ENCODE assay signal across 8 cellular contexts in the genomic region with DNA sequence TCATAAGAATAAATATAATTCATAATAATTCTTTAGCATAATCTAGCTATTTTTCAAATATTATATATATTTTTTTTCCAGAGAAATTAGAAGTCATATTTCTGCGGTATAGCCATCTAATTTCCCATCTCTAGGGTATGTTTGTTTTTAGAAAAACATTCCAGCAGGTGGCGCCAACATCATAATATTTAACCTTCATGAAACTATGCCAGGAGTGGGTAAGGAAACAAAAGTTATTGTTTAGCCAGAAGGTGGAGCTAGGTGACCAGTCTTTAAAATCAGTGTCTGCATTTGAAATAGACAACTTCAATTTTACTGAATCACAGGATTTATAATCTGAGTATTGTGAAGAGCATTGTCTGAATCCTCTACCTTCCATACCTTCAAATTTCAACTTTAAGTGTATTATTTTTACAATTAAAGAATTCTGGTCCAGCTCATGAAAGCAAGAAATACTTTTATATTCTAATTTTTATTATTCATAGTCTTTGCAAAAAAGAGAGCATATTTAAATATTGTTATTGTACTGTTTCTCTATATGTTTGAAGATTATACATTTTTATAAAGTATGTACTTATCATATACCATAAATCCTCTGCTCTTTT. TPM values are rescaled to one million over a fixed set of nuclear protein-coding genes. Genes with fewer than 3 reads are reported as not detected.
DNase-seq lines count a peak whose midpoint lies in the region; TF ChIP-seq lines count a peak whose summit lies in the region.

No MANE protein-coding gene starts in this region.

- no peak overlapping the region for H2BK5ac ChIP-seq in neuronal stem cell (ENCODE audit: low read length)

- no peak overlapping the region for H2BK12ac ChIP-seq in neuronal stem cell (ENCODE audit: low read length)

- H3K27ac ChIP-seq in Karpas-422 (ENCODE audit: low read length): no peak overlapping the region
- H3K27ac ChIP-seq in neuronal stem cell (replicated peaks; ENCODE audit: low read length): no peak overlapping the region
- H3K27ac ChIP-seq in transverse colon: no peak overlapping the region

- no CpG with 5 or more reads among the region's 2 CpGs for WGBS in neuronal stem cell (ENCODE audit: extremely low coverage in 2 of 2, insufficient read length in 2 of 2, insufficient replicate concordance in 1 of 2), 2 donors
- WGBS in transverse colon (ENCODE audit: low coverage in 1 of 2), 2 donors: 0 to 3% methylated on average over 2 of the region's 2 CpGs

- in situ Hi-C loops in transverse colon (cut with MboI; ENCODE audit: low pct_ligation_motif_present in 1 of 4, low pct_unique_long_range_greater_than_20kb in 1 of 4, low sequenced_read_pairs in 3 of 4): no loop called here

- H2AK5ac ChIP-seq in neuronal stem cell (ENCODE audit: low read depth, low read length): no peak overlapping the region

- TF ChIP-seq EP300 in transverse colon (IDR thresholded peaks at IDR 0.05; ENCODE audit: low read depth): no peak

- DNase-seq in GM03348 (ENCODE audit: low spot score) (peak; percentile 66), H4 (ENCODE audit: low spot score) (peak; percentile 91), Karpas-422 (peak; percentile 92), OCI-M1 (lab: John Stamatoyannopoulos, UW) (peak; percentile 92), activated T-cell treated with anti-CD3 and anti-CD28 coated beads for 24 hours (ENCODE audit: low read depth) (peak; percentile 51), fibroblast of gingiva (ENCODE audit: low read depth) (peak; percentile 69), neuronal stem cell (ENCODE audit: low spot score) (peak; percentile 74), transverse colon (peak; percentile 72)

- H3K4me2 ChIP-seq in Karpas-422 (ENCODE audit: low read depth, low read length, poor library complexity, severe bottlenecking): no peak overlapping the region
- no peak overlapping the region for H3K4me2 ChIP-seq in neuronal stem cell (ENCODE audit: insufficient read depth, low read length, poor library complexity, severe bottlenecking)

- H3K9ac ChIP-seq in Karpas-422 (ENCODE audit: low read length) (no peak overlapping the region), neuronal stem cell (ENCODE audit: low read depth, low read length, poor library complexity) (no peak overlapping the region)

- H3K4me1 ChIP-seq in Karpas-422 (ENCODE audit: low read length) (no peaks in the 10 kb centered on the region), neuronal stem cell (ENCODE audit: control insufficient read depth in 2 of 2, insufficient read depth in 1 of 2, low read depth in 1 of 2, low read length in 2 of 2) (no peaks in the 10 kb centered on the region), transverse colon (peaks cover 0 to 25% (median 3%) of the 10 kb centered on the region in 4 donors)

- intact Hi-C loops in transverse colon (cut with DNase I; ENCODE audit: low total_unique reads): no loop called here

- H4K20me1 ChIP-seq in Karpas-422 (ENCODE audit: insufficient read depth, low read depth, low read length): no peaks in the 10 kb centered on the region

- H3K27me3 ChIP-seq in Karpas-422 (ENCODE audit: low read length) (no peaks in the 10 kb centered on the region), neuronal stem cell (ENCODE audit: control insufficient read depth in 3 of 3, insufficient read depth in 3 of 3, low read depth in 1 of 3, low read length in 3 of 3) (no peaks in the 10 kb centered on the region), transverse colon (no peaks in the 10 kb centered on the region)

- no peak overlapping the region for H4K8ac ChIP-seq in neuronal stem cell (ENCODE audit: low read depth, low read length)

- H2AFZ ChIP-seq in Karpas-422 (ENCODE audit: low read length) (no peak overlapping the region), neuronal stem cell (ENCODE audit: low read length) (no peak overlapping the region)

- H3K36me3 ChIP-seq in Karpas-422 (ENCODE audit: insufficient read depth, low read length) (no peaks in the 10 kb centered on the region), neuronal stem cell (replicated peaks in 1 of 2; ENCODE audit: control insufficient read depth in 2 of 2, insufficient read depth in 2 of 2, low read length in 2 of 2) (no peaks in the 10 kb centered on the region), transverse colon (no peaks in the 10 kb centered on the region)

- no peak overlapping the region for H3K14ac ChIP-seq in neuronal stem cell (ENCODE audit: low read length)

- H2BK15ac ChIP-seq in neuronal stem cell (ENCODE audit: low read length): no peak overlapping the region

- H3K9me3 ChIP-seq in Karpas-422 (ENCODE audit: low read length) (no peaks in the 10 kb centered on the region), neuronal stem cell (replicated peaks in 1 of 2; ENCODE audit: control insufficient read depth in 2 of 2, insufficient read depth in 1 of 2, low read depth in 1 of 2, low read length in 2 of 2) (no peaks in the 10 kb centered on the region), transverse colon (no peaks in the 10 kb centered on the region)

- no peak overlapping the region for H2BK120ac ChIP-seq in neuronal stem cell (ENCODE audit: low read depth, low read length)

- no peaks in the 10 kb centered on the region for H3K79me2 ChIP-seq in Karpas-422 (ENCODE audit: low read length)

- no peak overlapping the region for H4K91ac ChIP-seq in neuronal stem cell (ENCODE audit: low read depth, low read length, poor library complexity)

- peak; percentile 61 to 82 (median 80) for TF ChIP-seq CTCF in transverse colon (IDR thresholded peaks at IDR 0.05)

- H3K4me3 ChIP-seq in Karpas-422 (ENCODE audit: low read length) (no peak overlapping the region), neuronal stem cell (ENCODE audit: low read length in 2 of 2) (no peak overlapping the region), transverse colon (no peak overlapping the region)

- TF ChIP-seq POLR2A in transverse colon (IDR thresholded peaks at IDR 0.05): no peak

- no peaks in the 10 kb centered on the region for H3K9me2 ChIP-seq in Karpas-422 (replicated peaks; ENCODE audit: insufficient read depth, low read length)

- no peak overlapping the region for H3K23ac ChIP-seq in neuronal stem cell (ENCODE audit: low read depth, low read length, poor library complexity)

- no peak overlapping the region for H3K18ac ChIP-seq in neuronal stem cell (ENCODE audit: low read length)

- no peaks in the 10 kb centered on the region for H3K79me1 ChIP-seq in neuronal stem cell (ENCODE audit: low read depth, low read length)

- no peak overlapping the region for H3K4ac ChIP-seq in neuronal stem cell (ENCODE audit: low read length)

RNA-seq across cellular contexts. Expression of gene CCDC179, which starts 15.7 kb away (rescaled TPM):
- total RNA-seq in H4 (2014; rRNA removed; shearing (Covaris generic)): not detected in 2 replicates
- total RNA-seq in Karpas-422 (2014; rRNA removed; shearing (Covaris generic); ENCODE audit: low replicate concordance): not detected in 2 replicates
- polyA plus RNA-seq in neuronal stem cell (2013, experiment 1 of 2): not detected
- not detected for polyA plus RNA-seq in neuronal stem cell (2013, experiment 2 of 2)
- not detected for total RNA-seq in transverse colon

RNA-seq across cellular contexts. Expression of gene SVIP, which starts 46.4 kb away (rescaled TPM):
- total RNA-seq in H4 (2014; rRNA removed; shearing (Covaris generic)): 23.1 and 27.9 TPM in 2 replicates
- not detected in 2 replicates for total RNA-seq in Karpas-422 (2014; rRNA removed; shearing (Covaris generic); ENCODE audit: low replicate concordance)
- 24.9 TPM for polyA plus RNA-seq in neuronal stem cell (2013, experiment 1 of 2)
- 24.6 TPM for polyA plus RNA-seq in neuronal stem cell (2013, experiment 2 of 2)
- total RNA-seq in transverse colon: 10 to 100 TPM in 2 of 4 donors, 1 to 10 TPM in 1, under 1 TPM in 1; 1.00 to 14.0 (median 9.9) TPM
